Comparison of ENCODE assay signal across 11 cellular contexts in the genomic region with DNA sequence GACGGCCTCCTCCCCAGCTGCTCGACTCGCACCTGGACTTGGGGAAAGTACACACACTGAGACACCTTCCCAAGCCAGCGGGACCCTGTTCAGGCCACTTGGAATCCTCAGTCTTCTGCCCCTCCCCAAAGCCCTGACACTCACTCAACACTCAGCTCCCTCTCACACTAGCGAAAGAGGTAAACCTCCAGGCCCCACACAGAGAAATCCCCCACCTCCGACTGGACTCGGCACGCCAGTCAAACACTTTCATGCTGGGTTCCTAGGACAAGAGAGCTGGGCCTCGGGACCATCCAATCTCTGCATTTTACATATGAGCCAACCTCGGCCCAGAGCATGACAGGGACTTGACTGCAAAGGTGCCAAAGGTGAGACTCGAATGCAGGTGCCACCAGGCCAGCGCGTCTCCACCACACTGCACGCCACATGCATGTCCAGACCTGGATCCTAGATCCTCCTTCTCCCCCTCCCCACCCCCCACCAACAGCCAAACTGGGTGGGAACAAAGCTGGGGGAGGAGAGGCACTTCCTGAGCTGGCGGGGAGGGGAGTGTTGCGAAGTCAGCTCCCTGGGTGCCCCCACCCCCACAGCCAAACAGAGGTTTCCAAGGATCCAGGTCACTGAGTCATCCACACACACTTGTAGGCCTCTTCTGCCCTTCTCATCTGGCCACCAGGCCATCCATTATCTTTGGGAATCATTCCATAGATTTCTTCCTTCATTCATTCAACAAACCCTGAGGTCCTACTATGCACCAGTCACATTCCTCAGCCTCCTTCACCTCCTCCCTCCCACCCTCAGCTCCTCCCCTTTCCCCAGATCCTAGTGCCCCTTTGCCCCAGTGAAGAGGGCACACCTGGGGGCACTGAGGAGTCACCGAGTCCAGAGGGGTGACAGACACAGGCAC. TPM values are rescaled to one million over a fixed set of nuclear protein-coding genes. Genes with fewer than 3 reads are reported as not detected.
DNase-seq lines count a peak whose midpoint lies in the region; ATAC-seq and TF ChIP-seq lines count a peak whose summit lies in the region.
"Had no signal": no experiment of that assay in that cellular context is flagged by ENCODE, and none has a peak within 500 bp of the region (broad histone marks: within the 10 kb centered on the region; RNA-seq: fewer than 3 reads in every experiment).

No MANE protein-coding gene starts in this region.

- intact Hi-C loops in MCF 10A (cut with micrococcal nuclease) (no loop called here), breast epithelium (cut with DNase I; ENCODE audit: low total_unique reads) (no loop called here)

- H3K36me3 ChIP-seq in breast epithelium (no peaks in the 10 kb centered on the region), endodermal cell (ENCODE audit: control insufficient read depth, insufficient read depth, low read length) (no peaks in the 10 kb centered on the region)

- H3K4me3 Mint-ChIP-seq in MCF 10A (ENCODE audit: unreplicated experiment) (no peak overlapping the region), T-cell (peak overlapping the region; percentile 51 to 68 (median 66)), endodermal cell (no peak overlapping the region), type B pancreatic cell (no peak overlapping the region)
- H3K4me3 Mint-ChIP-seq: natural killer cell had no signal

- BruUV-seq in MCF 10A (replicated peaks; lab: Mats Ljungman, UMichigan) = no TSS peak

- WGBS in endodermal cell (ENCODE audit: insufficient coverage in 1 of 2, insufficient read length in 1 of 2), 2 experiments = 82 to 85% methylated on average over 6 to 15 of the region's 17 CpGs

- no peaks in the 10 kb centered on the region for H3K36me3 Mint-ChIP-seq in MCF 10A (ENCODE audit: insufficient read depth, unreplicated experiment)
- no peaks in the 10 kb centered on the region for H3K36me3 Mint-ChIP-seq in T-cell
- H3K36me3 Mint-ChIP-seq in endodermal cell (ENCODE audit: low read depth) = no peaks in the 10 kb centered on the region
- no peaks in the 10 kb centered on the region for H3K36me3 Mint-ChIP-seq in type B pancreatic cell
- H3K36me3 Mint-ChIP-seq: natural killer cell had no signal

- TF ChIP-seq CTCF in MCF 10A (IDR thresholded peaks at IDR 0.05; ENCODE audit: unreplicated experiment) (no peak), breast epithelium (IDR thresholded peaks at IDR 0.05) (no peak), endodermal cell (conservative IDR thresholded peaks at IDR 0.05) (no peak), type B pancreatic cell (conservative IDR thresholded peaks at IDR 0.05) (no peak)

- H3K27ac ChIP-seq in breast epithelium (no peak overlapping the region), endodermal cell (ENCODE audit: low read depth, low read length) (no peak overlapping the region)

- TF ChIP-seq POLR2A in breast epithelium (IDR thresholded peaks at IDR 0.05) = no peak

- POLR2A ChIA-PET in MCF 10A (lab: Yijun Ruan, JAX) (no interaction called here), T-cell (lab: Charles Lee) (interaction anchor here (0.6 to 1.1 kb wide), 5 partner anchors 11 to 183 kb away, joined by 3 to 9 read pairs (median 4); no protein-coding TSS in a partner anchor)

- H3K9me3 Mint-ChIP-seq in MCF 10A (ENCODE audit: unreplicated experiment) (no peaks in the 10 kb centered on the region), T-cell (no peaks in the 10 kb centered on the region), endodermal cell (peaks cover 28% of the 10 kb centered on the region), type B pancreatic cell (no peaks in the 10 kb centered on the region)
- H3K9me3 Mint-ChIP-seq: natural killer cell had no signal

- no peaks in the 10 kb centered on the region for H3K27me3 ChIP-seq in breast epithelium
- H3K27me3 ChIP-seq in endodermal cell (ENCODE audit: control insufficient read depth, insufficient read depth, low read length, poor library complexity, severe bottlenecking) = no peaks in the 10 kb centered on the region

- ATAC-seq in T-cell (replicated peaks in 1 of 4) (peak in 3 of 4 experiments; percentile 39 to 50 (median 44)), HG03159 (IDR thresholded peaks at IDR 0.05; ENCODE audit: unreplicated experiment) (no peak)

- H3K9me3 ChIP-seq in breast epithelium (no peaks in the 10 kb centered on the region), endodermal cell (ENCODE audit: control insufficient read depth, low read length) (peaks cover 9% of the 10 kb centered on the region)

- H3K4me1 ChIP-seq in breast epithelium (no peaks in the 10 kb centered on the region), endodermal cell (ENCODE audit: control insufficient read depth, insufficient read depth, low read length) (no peaks in the 10 kb centered on the region)

- H3K4me3 ChIP-seq in breast epithelium = no peak overlapping the region
- no peak overlapping the region for H3K4me3 ChIP-seq in endodermal cell (ENCODE audit: low read length)

- H3K27me3 Mint-ChIP-seq in MCF 10A (ENCODE audit: insufficient read depth, unreplicated experiment) (peaks cover 22% of the 10 kb centered on the region), T-cell (no peaks in the 10 kb centered on the region), endodermal cell (ENCODE audit: insufficient read depth) (peaks cover 2% of the 10 kb centered on the region), type B pancreatic cell (no peaks in the 10 kb centered on the region)

- peak; percentile 34 for DNase-seq in MCF 10A (ENCODE audit: unreplicated experiment)
- DNase-seq in breast epithelium (ENCODE audit: low spot score in 2 of 2) = no peak
- DNase-seq in T-cell = peak in 3 of 34 experiments; percentile 0 to 22 (median 17)
- peak; percentile 47 for DNase-seq in endodermal cell
- no peak for DNase-seq in type B pancreatic cell (ENCODE audit: extremely low spot score, unreplicated experiment)
- no peak for DNase-seq in AG08396 (ENCODE audit: low spot score)
- no peak for DNase-seq in NCI-H345 treated with DMSO at 0.1 percent for 48 hours (lab: John Stamatoyannopoulos, UW; ENCODE audit: unreplicated experiment)
- DNase-seq: natural killer cell, NCI-H1105 treated with DMSO at 0.1 percent for 48 hours had no signal

- no peak overlapping the region for H3K27ac Mint-ChIP-seq in MCF 10A (ENCODE audit: low read depth, unreplicated experiment)
- H3K27ac Mint-ChIP-seq in T-cell = peak overlapping the region; percentile 91 to 99
- H3K27ac Mint-ChIP-seq in endodermal cell = peak overlapping the region; percentile 15
- H3K27ac Mint-ChIP-seq in type B pancreatic cell = peak overlapping the region; percentile 36

- no peak overlapping the region for H3K9ac ChIP-seq in endodermal cell (ENCODE audit: extremely low read depth, low read length, poor library complexity, severe bottlenecking)

- H3K4me1 Mint-ChIP-seq in MCF 10A (ENCODE audit: insufficient read depth, unreplicated experiment) (no peaks in the 10 kb centered on the region), T-cell (peaks cover 51 to 66% (median 57%) of the 10 kb centered on the region in 3 donors), endodermal cell (peaks cover 4% of the 10 kb centered on the region), type B pancreatic cell (ENCODE audit: unreplicated experiment) (no peaks in the 10 kb centered on the region)

- CTCF ChIA-PET in MCF 10A (lab: Yijun Ruan, JAX) = no interaction called here
- CTCF ChIA-PET in T-cell (lab: Charles Lee) = interaction anchor here (0.6 to 1.4 kb wide), 3 partner anchors 21 to 29 kb away, joined by 3 read pairs; no protein-coding TSS in a partner anchor

RNA-seq across cellular contexts. Expression of a gene that starts 10.7 kb away (rescaled TPM):
- total RNA-seq in MCF 10A (2022) (not detected in 2 replicates), breast epithelium (1 to 10 TPM in 1 of 3 donors, under 1 TPM in 2; 0.80 to 1.3 (median 0.88) TPM), T-cell (100 to 1,000 TPM; 227 to 387 (median 255) TPM), endodermal cell (not detected), type B pancreatic cell (ENCODE audit: low replicate concordance) (not detected in 2 replicates)
- not detected for polyA plus RNA-seq in endodermal cell (2013, experiment 1 of 2)
- not detected for polyA plus RNA-seq in endodermal cell (2013, experiment 2 of 2)
- total RNA-seq: epithelial cell of proximal tubule had no signal

Comparison
In these comparisons a context has a peak if more than half of its experiments do, and no peak if none do; other contexts are left out.
1. DNase-seq: peak in MCF 10A (single experiment) and endodermal cell (single experiment); none in breast epithelium (0 of 2), type B pancreatic cell (single experiment), AG08396 (single experiment) and NCI-H345 treated with DMSO at 0.1 percent for 48 hours (single experiment).
2. H3K4me3 Mint-ChIP-seq: peak in T-cell (3 of 3); none in MCF 10A (single experiment), endodermal cell (single experiment) and type B pancreatic cell (single experiment).
3. RNA of a gene that starts 10.7 kb away (total RNA-seq): 227 to 387 TPM in T-cell; 0.80 to 1.3 TPM in breast epithelium, not detected in MCF 10A, not detected in endodermal cell and not detected in type B pancreatic cell; every median in the first group is over 10 times any median in the second.